In genomic region chr6:128597004-128597403, GRCh38 we compare ENCODE assay signal across 27 cellular contexts.
DNase-seq lines count a peak whose midpoint lies in the region; ATAC-seq, FAIRE-seq and TF ChIP-seq lines count a peak whose summit lies in the region.
"Had no signal": no experiment of that assay in that cellular context is flagged by ENCODE, and none has a peak within 500 bp of the region (broad histone marks: within the 10 kb centered on the region; RNA-seq: fewer than 3 reads in every experiment).

No MANE protein-coding gene starts in this region.

- intact Hi-C loops in stomach (cut with DNase I; ENCODE audit: low total_unique reads), result no loop called here

- TF ChIP-seq RAD21 in SK-N-SH (IDR thresholded peaks at IDR 0.05; ENCODE audit: low read length), result no peak

- no peaks in the 10 kb centered on the region for H3K9me3 ChIP-seq in SK-N-SH
- H3K9me3 ChIP-seq in RWPE2 (ENCODE audit: severe bottlenecking), result no peaks in the 10 kb centered on the region
- H3K9me3 ChIP-seq in keratinocyte (ENCODE audit: control insufficient read depth, low read depth, low read length), result no peaks in the 10 kb centered on the region
- no peaks in the 10 kb centered on the region for H3K9me3 ChIP-seq in WERI-Rb-1 (ENCODE audit: severe bottlenecking)
- peaks cover 0 to 1% (median 0%) of the 10 kb centered on the region in 4 donors for H3K9me3 ChIP-seq in stomach
- H3K9me3 ChIP-seq: BE2C, Peyer's patch, SJCRH30 had no signal

- H2AFZ ChIP-seq in SK-N-SH (ENCODE audit: low read depth) (no peak overlapping the region), keratinocyte (ENCODE audit: control insufficient read depth, low read length) (no peak overlapping the region)

- peaks cover 18% of the 10 kb centered on the region for H3F3A ChIP-seq in SK-N-SH (replicated peaks; ENCODE audit: insufficient read depth)

- H3K4me3 ChIP-seq in SK-N-SH (ENCODE audit: low read depth in 2 of 2, low read length in 1 of 2), result no peak overlapping the region
- H3K4me3 ChIP-seq in RWPE2 (ENCODE audit: severe bottlenecking), result no peak overlapping the region
- H3K4me3 ChIP-seq in keratinocyte (ENCODE audit: control insufficient read depth in 2 of 3, extremely low read depth in 1 of 3, insufficient read depth in 2 of 3, low read depth in 1 of 3, low read length in 3 of 3), result no peak overlapping the region
- H3K4me3 ChIP-seq in WERI-Rb-1 (ENCODE audit: low read depth, low read length), result no peak overlapping the region
- H3K4me3 ChIP-seq in stomach, result no peak overlapping the region
- H3K4me3 ChIP-seq: K562, Peyer's patch, SJCRH30 had no signal

- H3K36me3 ChIP-seq in SK-N-SH (replicated peaks in 1 of 2; ENCODE audit: control insufficient read depth in 1 of 2, insufficient read depth in 2 of 2, low read length in 1 of 2), result no peaks in the 10 kb centered on the region
- H3K36me3 ChIP-seq in RWPE2 (ENCODE audit: low read depth), result no peaks in the 10 kb centered on the region
- H3K36me3 ChIP-seq in keratinocyte (ENCODE audit: control insufficient read depth in 2 of 2, extremely low read depth in 1 of 2, insufficient read depth in 2 of 2, low read length in 2 of 2), result no peaks in the 10 kb centered on the region
- no peaks in the 10 kb centered on the region for H3K36me3 ChIP-seq in WERI-Rb-1
- no peaks in the 10 kb centered on the region for H3K36me3 ChIP-seq in stomach
- H3K36me3 ChIP-seq: BE2C, Peyer's patch, SJCRH30 had no signal

- H3K4me2 ChIP-seq in SK-N-SH, result 0 out of 2 replicates have a peak overlapping the region, but pooled peaks have one; percentile 1
- H3K4me2 ChIP-seq in keratinocyte (ENCODE audit: control insufficient read depth, extremely low read depth, insufficient read depth, low read depth, low read length), result peak overlapping the region; percentile 10

- H3K9me2 ChIP-seq in SK-N-SH, result no peaks in the 10 kb centered on the region

- no peaks in the 10 kb centered on the region for H3K9me1 ChIP-seq in keratinocyte (ENCODE audit: control insufficient read depth, extremely low read depth, insufficient read depth, low read length)

- TF ChIP-seq CTCF in SK-N-SH (IDR thresholded peaks at IDR 0.05) (no peak), RWPE2 (IDR thresholded peaks at IDR 0.05; ENCODE audit: poor library complexity, severe bottlenecking) (no peak), keratinocyte (optimal IDR thresholded peaks at IDR 0.05 in 1 of 3, IDR thresholded peaks at IDR 0.05 in 1 of 3, conservative IDR thresholded peaks at IDR 0.05 in 1 of 3; ENCODE audit: extremely low read depth in 1 of 3, insufficient read depth in 2 of 3, low read length in 3 of 3) (no peak), WERI-Rb-1 (IDR thresholded peaks at IDR 0.05; ENCODE audit: low read depth, low read length) (no peak), stomach (IDR thresholded peaks at IDR 0.05) (no peak)

- H4K20me1 ChIP-seq in SK-N-SH (ENCODE audit: insufficient read depth) (no peaks in the 10 kb centered on the region), keratinocyte (ENCODE audit: control insufficient read depth, extremely low read depth, insufficient read depth, low read length) (no peaks in the 10 kb centered on the region)

- H3K27me3 ChIP-seq in SK-N-SH (ENCODE audit: insufficient read depth) (no peaks in the 10 kb centered on the region), RWPE2 (ENCODE audit: insufficient read depth, poor library complexity, severe bottlenecking) (no peaks in the 10 kb centered on the region), keratinocyte (ENCODE audit: control insufficient read depth, extremely low read depth, insufficient read depth, low read length) (no peaks in the 10 kb centered on the region), WERI-Rb-1 (ENCODE audit: insufficient read depth, low read depth, severe bottlenecking) (no peaks in the 10 kb centered on the region), stomach (no peaks in the 10 kb centered on the region)
- H3K27me3 ChIP-seq: BE2C, Peyer's patch, SJCRH30 had no signal

- TF ChIP-seq EP300 in SK-N-SH (IDR thresholded peaks at IDR 0.05; ENCODE audit: borderline replicate concordance in 1 of 2, low read depth in 1 of 2, low read length in 1 of 2) (no peak), stomach (IDR thresholded peaks at IDR 0.05) (no peak)

- H3K9ac ChIP-seq in SK-N-SH (no peak overlapping the region), keratinocyte (ENCODE audit: control insufficient read depth, extremely low read depth, insufficient read depth, low read length) (no peak overlapping the region)

- POLR2A ChIA-PET in SK-N-SH (lab: Yijun Ruan, JAX), result no interaction called here

- H3K27ac ChIP-seq in SK-N-SH (ENCODE audit: low read depth in 2 of 2, low read length in 1 of 2), result no peak overlapping the region
- H3K27ac ChIP-seq in RWPE2 (ENCODE audit: poor library complexity, severe bottlenecking), result peak overlapping the region; percentile 97
- peak overlapping the region; percentile 55 for H3K27ac ChIP-seq in keratinocyte (ENCODE audit: control insufficient read depth, insufficient read depth, low read length)
- no peak overlapping the region for H3K27ac ChIP-seq in WERI-Rb-1
- no peak overlapping the region for H3K27ac ChIP-seq in stomach
- H3K27ac ChIP-seq: 22Rv1, Peyer's patch, SJCRH30 had no signal

- dilution Hi-C loops in keratinocyte (cut with MboI; ENCODE audit: extremely low pct_ligation_motif_present, low sequenced_read_pairs), result no loop called here

- H3K4me1 ChIP-seq in SK-N-SH (ENCODE audit: control insufficient read depth in 1 of 2, insufficient read depth in 2 of 2, low read depth in 1 of 2, low read length in 1 of 2) (peaks cover 0 to 51% of the 10 kb centered on the region in 2 experiments; a peak in 2 of 4 replicates), RWPE2 (ENCODE audit: insufficient read depth, poor library complexity, severe bottlenecking) (peaks cover 56% of the 10 kb centered on the region), keratinocyte (ENCODE audit: control insufficient read depth, extremely low read depth, insufficient read depth, low read length) (peaks cover 66% of the 10 kb centered on the region), stomach (peaks cover 0 to 30% (median 12%) of the 10 kb centered on the region in 4 donors)
- H3K4me1 ChIP-seq: Peyer's patch had no signal

- TF ChIP-seq POLR2A in stomach (IDR thresholded peaks at IDR 0.05), result no peak

- CTCF ChIA-PET in SK-N-SH (lab: Yijun Ruan, JAX), result interaction anchor here (0.7 kb wide), 1 partner anchor 55 kb away, joined by 3 read pairs; no protein-coding TSS in a partner anchor

- ATAC-seq in SK-N-SH treated with all-trans-retinoic acid at 6 μM for 48 hours (no peak), RWPE2 (ENCODE audit: low read depth) (no peak)
- ATAC-seq: HepG2, K562, Right ventricle myocardium inferior had no signal

- H3K79me2 ChIP-seq in SK-N-SH (ENCODE audit: insufficient read depth) (no peaks in the 10 kb centered on the region), keratinocyte (ENCODE audit: control insufficient read depth, insufficient read depth, low read length) (no peaks in the 10 kb centered on the region)

- DNase-seq in SK-N-SH (no peak), M059J (ENCODE audit: low read depth) (peak; percentile 32), RWPE2 (ENCODE audit: low spot score) (no peak), keratinocyte (ENCODE audit: low read depth, low spot score) (no peak), GM19238 (ENCODE audit: insufficient read length, low spot score) (no peak), WERI-Rb-1 (no peak), stomach (no peak)
- DNase-seq: BE2C; CD8-positive, alpha-beta memory T cell; DMS 273 treated with DMSO at 0.1 percent for 48 hours; DMS79; NCI-H1048; NCI-H1417; NCI-H1694; NCI-H2029 treated with DMSO at 0.1 percent for 48 hours; NCI-H446 treated with DMSO at 0.1 percent for 48 hours; NCI-H526; NCI-H82; Peyer's patch; SJCRH30 had no signal

- FAIRE-seq in keratinocyte (lab: Jason Lieb, UNC), result no peak
- FAIRE-seq: GM12892, H54, HepG2, K562 had no signal

TF ChIP-seq in SK-N-SH, 30 proteins besides CTCF, POLR2A, EP300 and RAD21 (continues in another document):
- no peak for TF ChIP-seq ELF1 (IDR thresholded peaks at IDR 0.05)
- TF ChIP-seq FOXJ3 (CRISPR knock-in tag; IDR thresholded peaks at IDR 0.05), result no peak
- no peak for TF ChIP-seq SIN3A (IDR thresholded peaks at IDR 0.05; ENCODE audit: borderline replicate concordance, low read depth, low read length)
- no peak for TF ChIP-seq FOXM1 (IDR thresholded peaks at IDR 0.05; ENCODE audit: low read depth)
- TF ChIP-seq PBX3 (IDR thresholded peaks at IDR 0.05), result no peak
- no peak for TF ChIP-seq GATA2 (CRISPR knock-in tag; IDR thresholded peaks at IDR 0.05)
- no peak for TF ChIP-seq POLR2AphosphoS5 (IDR thresholded peaks at IDR 0.05; ENCODE audit: low read depth, low read length)
- TF ChIP-seq JUND (IDR thresholded peaks at IDR 0.05), result no peak
- no peak for TF ChIP-seq MXI1 (IDR thresholded peaks at IDR 0.05; ENCODE audit: low read depth, low read length)

TF ChIP-seq in SK-N-SH treated with all-trans-retinoic acid at 6 μM for 48 hours, 23 proteins besides CTCF, POLR2A, EP300 and RAD21 (continues in another document):
- TF ChIP-seq ARNTL (CRISPR knock-in tag; IDR thresholded peaks at IDR 0.05; ENCODE audit: borderline replicate concordance, low read depth) (no peak), CREB5 (CRISPR knock-in tag; IDR thresholded peaks at IDR 0.05; ENCODE audit: low read depth) (no peak), TCF4 (CRISPR knock-in tag; IDR thresholded peaks at IDR 0.05; ENCODE audit: borderline replicate concordance) (no peak), PATZ1 (CRISPR knock-in tag; IDR thresholded peaks at IDR 0.05; ENCODE audit: borderline replicate concordance) (no peak)

Comparison
In these comparisons a context has a peak if more than half of its experiments do, and no peak if none do; other contexts are left out.
1. H3K27ac ChIP-seq: peak in RWPE2 (single experiment) and keratinocyte (single experiment); none in SK-N-SH (0 of 2), WERI-Rb-1 (single experiment) and stomach (0 of 5).